8 cellular contexts compared by ENCODE assay signal in the genomic region with DNA sequence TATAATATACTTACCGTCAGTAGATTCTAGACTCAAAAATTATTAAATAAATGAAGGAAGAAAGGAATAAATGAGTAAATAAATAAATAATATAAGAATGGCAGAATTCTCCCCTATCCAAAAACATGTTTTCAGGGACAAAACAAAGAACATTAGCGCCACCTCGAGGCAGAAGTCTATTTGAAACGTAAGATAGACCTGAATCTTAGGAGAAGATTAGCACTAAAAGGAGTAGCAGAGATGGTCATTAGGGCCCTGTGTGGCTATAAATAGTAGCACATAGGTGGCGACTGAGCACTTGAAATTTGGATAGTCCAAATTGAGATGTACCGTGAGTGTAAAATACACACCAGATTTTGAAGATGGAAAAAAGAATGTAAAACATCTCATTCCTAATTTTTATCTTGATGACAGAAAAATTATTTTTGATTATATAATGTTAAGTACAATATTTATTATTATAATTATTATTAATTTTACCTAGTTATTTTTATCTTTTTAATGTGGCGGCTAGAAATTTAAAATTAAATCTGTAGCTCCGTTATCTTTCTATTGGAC. TPM values are rescaled to one million over a fixed set of nuclear protein-coding genes. Genes with fewer than 3 reads are reported as not detected.
DNase-seq lines count a peak whose midpoint lies in the region; ATAC-seq and TF ChIP-seq lines count a peak whose summit lies in the region.

No MANE protein-coding gene starts in this region.

- no peak overlapping the region for H3K4me3 Mint-ChIP-seq in activated CD8-positive, alpha-beta T cell treated with anti-CD3 and anti-CD28 coated beads, Interleukin-2, amount 10 ng/mL, durations not matched to agents 7 days and 5 days

- peak; percentile 5 to 66 (median 39) for TF ChIP-seq CTCF in vagina (IDR thresholded peaks at IDR 0.05)

- peaks cover 10% of the 10 kb centered on the region for H3K4me1 ChIP-seq in vagina

- H3K9me3 ChIP-seq in vagina, result no peaks in the 10 kb centered on the region

- no peak overlapping the region for H3K27ac ChIP-seq in vagina

- H3K27ac Mint-ChIP-seq in activated CD8-positive, alpha-beta T cell treated with anti-CD3 and anti-CD28 coated beads, Interleukin-2, amount 10 ng/mL, durations not matched to agents 7 days and 5 days, result no peak overlapping the region

- POLR2A ChIA-PET in activated CD8-positive, alpha-beta T cell treated with anti-CD3 and anti-CD28 coated beads, Interleukin-2, amount 10 ng/mL, durations not matched to agents 7 days and 5 days (lab: Charles Lee), result no interaction called here

- H3K4me1 Mint-ChIP-seq in activated CD8-positive, alpha-beta T cell treated with anti-CD3 and anti-CD28 coated beads, Interleukin-2, amount 10 ng/mL, durations not matched to agents 7 days and 5 days (ENCODE audit: low read depth), result peaks cover 10% of the 10 kb centered on the region

- no peaks in the 10 kb centered on the region for H3K27me3 ChIP-seq in vagina

- H3K36me3 ChIP-seq in vagina, result no peaks in the 10 kb centered on the region

- no peak overlapping the region for H3K4me3 ChIP-seq in vagina

- H3K9me3 Mint-ChIP-seq in activated CD8-positive, alpha-beta T cell treated with anti-CD3 and anti-CD28 coated beads, Interleukin-2, amount 10 ng/mL, durations not matched to agents 7 days and 5 days (ENCODE audit: insufficient read depth), result no peaks in the 10 kb centered on the region

- TF ChIP-seq POLR2A in vagina (IDR thresholded peaks at IDR 0.05), result no peak

- intact Hi-C loops in vagina (cut with DNase I), result loop anchor here (10.0 kb wide), 1 partner anchor 317 kb away; no protein-coding TSS in a partner anchor

- peak; percentile 39 for ATAC-seq in activated CD8-positive, alpha-beta T cell treated with anti-CD3 and anti-CD28 coated beads, Interleukin-2, amount 10 ng/mL, durations not matched to agents 7 days and 5 days
- ATAC-seq in HG02798 (IDR thresholded peaks at IDR 0.05; ENCODE audit: poor library complexity, unreplicated experiment), result no peak

- H3K36me3 Mint-ChIP-seq in activated CD8-positive, alpha-beta T cell treated with anti-CD3 and anti-CD28 coated beads, Interleukin-2, amount 10 ng/mL, durations not matched to agents 7 days and 5 days (ENCODE audit: low read depth), result no peaks in the 10 kb centered on the region

- CTCF ChIA-PET in activated CD8-positive, alpha-beta T cell treated with anti-CD3 and anti-CD28 coated beads, Interleukin-2, amount 10 ng/mL, durations not matched to agents 7 days and 5 days (lab: Charles Lee), result interaction anchor here (1.1 to 4.4 kb wide), 8 partner anchors 9 to 1003 kb away, joined by 3 to 23 read pairs (median 5); partner anchors contain the start of gene SRD5A3

- H3K27me3 Mint-ChIP-seq in activated CD8-positive, alpha-beta T cell treated with anti-CD3 and anti-CD28 coated beads, Interleukin-2, amount 10 ng/mL, durations not matched to agents 7 days and 5 days (ENCODE audit: low read depth), result no peaks in the 10 kb centered on the region

- DNase-seq in DMS 273 treated with DMSO at 0.1 percent for 48 hours (lab: John Stamatoyannopoulos, UW), result peak; percentile 42
- DNase-seq in HK-2 (ENCODE audit: unreplicated experiment), result peak; percentile 42
- peak; percentile 79 for DNase-seq in NCI-H748 (lab: John Stamatoyannopoulos, UW; ENCODE audit: unreplicated experiment)
- DNase-seq in activated CD8-positive, alpha-beta T cell treated with anti-CD3 and anti-CD28 coated beads, Interleukin-2, amount 10 ng/mL, durations not matched to agents 7 days and 5 days, result peak; percentile 75
- DNase-seq in fibroblast of gingiva (ENCODE audit: low read depth), result peak; percentile 71
- DNase-seq in nucleus accumbens (lab: John Stamatoyannopoulos, UW), result peak in 42 of 56 donors; percentile 4 to 89 (median 35)
- no peak for DNase-seq in vagina (ENCODE audit: extremely low spot score in 2 of 2)

RNA-seq across cellular contexts. Expression of gene SRD5A3, which starts 24.3 kb away (rescaled TPM):
- 1 to 10 TPM; 6.5 to 8.6 TPM for total RNA-seq in activated CD8-positive, alpha-beta T cell treated with anti-CD3 and anti-CD28 coated beads, Interleukin-2, amount 10 ng/mL, durations not matched to agents 7 days and 5 days
- total RNA-seq in vagina, result 25.5 TPM

Comparison
In these comparisons a context has a peak if more than half of its experiments do, and no peak if none do; other contexts are left out.
1. DNase-seq: peak in DMS 273 treated with DMSO at 0.1 percent for 48 hours (single experiment), HK-2 (single experiment), NCI-H748 (single experiment), activated CD8-positive, alpha-beta T cell treated with anti-CD3 and anti-CD28 coated beads, Interleukin-2, amount 10 ng/mL, durations not matched to agents 7 days and 5 days (single experiment), fibroblast of gingiva (single experiment) and nucleus accumbens (42 of 56); none in vagina (0 of 2).